ENCODE assay signal across 8 cellular contexts in genomic region chr2:95077521-95077807, GRCh38. TPM values are rescaled to one million over a fixed set of nuclear protein-coding genes. Genes with fewer than 3 reads are reported as not detected.
DNase-seq lines count a peak whose midpoint lies in the region; ATAC-seq and TF ChIP-seq lines count a peak whose summit lies in the region.
"Had no signal": no experiment of that assay in that cellular context is flagged by ENCODE, and none has a peak within 500 bp of the region (broad histone marks: within the 10 kb centered on the region; RNA-seq: fewer than 3 reads in every experiment).

No MANE protein-coding gene starts in this region.

- H3K9me3 ChIP-seq in HCT116 (ENCODE audit: control insufficient read depth in 1 of 2, insufficient read depth in 1 of 2, low read depth in 1 of 2, low read length in 2 of 2): no peaks in the 10 kb centered on the region

- BruUV-seq in Calu3 (replicated peaks; lab: Mats Ljungman, UMichigan) (no TSS peak), HCT116 (replicated peaks; lab: Mats Ljungman, UMichigan) (no TSS peak)

- H3K9me2 ChIP-seq in HCT116 (ENCODE audit: insufficient read depth): no peaks in the 10 kb centered on the region

- H3K4me3 ChIP-seq in HCT116 (replicated peaks in 1 of 2; ENCODE audit: low read depth in 1 of 2, low read length in 2 of 2): no peak overlapping the region

- H3K4me1 ChIP-seq in HCT116 (ENCODE audit: control insufficient read depth in 1 of 2, insufficient read depth in 2 of 2, low read length in 2 of 2): peaks cover 8 to 19% of the 10 kb centered on the region in 2 experiments; a peak in 3 of 4 replicates

- no peak for TF ChIP-seq POLR2A in HCT116 (IDR thresholded peaks at IDR 0.05; ENCODE audit: borderline replicate concordance, extremely low read depth, insufficient read depth, insufficient read length)

- no peak for TF ChIP-seq RAD21 in HCT116 (IDR thresholded peaks at IDR 0.05; ENCODE audit: low read depth)

- no peak overlapping the region for H3K27ac Mint-ChIP-seq in Calu3 (ENCODE audit: unreplicated experiment)
- H3K27ac Mint-ChIP-seq in activated naive CD8-positive, alpha-beta T cell: peak overlapping the region; percentile 80

- H3K27me3 ChIP-seq in HCT116 (ENCODE audit: insufficient read depth, low read length): 0 out of 2 replicates have a peak, but pooled peaks cover 6% of the 10 kb centered on the region

- peaks cover 10% of the 10 kb centered on the region for H3K36me3 Mint-ChIP-seq in Calu3 (ENCODE audit: insufficient read depth, unreplicated experiment)
- H3K36me3 Mint-ChIP-seq in activated naive CD8-positive, alpha-beta T cell: no peaks in the 10 kb centered on the region

- no peak for TF ChIP-seq CTCF in Calu3 (IDR thresholded peaks at IDR 0.05; ENCODE audit: unreplicated experiment)
- no peak for TF ChIP-seq CTCF in HCT116 (IDR thresholded peaks at IDR 0.05 in 2 of 3, conservative IDR thresholded peaks at IDR 0.05 in 1 of 3; ENCODE audit: borderline replicate concordance in 1 of 3, insufficient read depth in 1 of 3, low read depth in 2 of 3, low read length in 2 of 3)

- no peaks in the 10 kb centered on the region for H3K36me3 ChIP-seq in HCT116 (ENCODE audit: control insufficient read depth in 1 of 2, insufficient read depth in 2 of 2, low read length in 2 of 2)

- H3K4me3 Mint-ChIP-seq in Calu3 (ENCODE audit: low read depth, unreplicated experiment): peak overlapping the region; percentile 69
- H3K4me3 Mint-ChIP-seq in activated naive CD8-positive, alpha-beta T cell: peak overlapping the region; percentile 71

- RAD21 ChIA-PET in HCT116 (lab: Charles Lee; ENCODE audit: low non-redundant PET in 1 of 2, low total read pairs in 2 of 2, uncharacterized antibody in 2 of 2, unreplicated experiment in 2 of 2): no interaction called here

- intact Hi-C loops in Calu3 (cut with micrococcal nuclease; ENCODE audit: unreplicated experiment): no loop called here
- intact Hi-C loops in HCT116 (cut with micrococcal nuclease): no loop called here

- ATAC-seq in HCT116 (no peak), HG03565 (IDR thresholded peaks at IDR 0.05; ENCODE audit: unreplicated experiment) (no peak)

- no peak overlapping the region for H3K9ac ChIP-seq in HCT116 (ENCODE audit: low read length)

- H3K4me2 ChIP-seq in HCT116 (ENCODE audit: low read length): peak overlapping the region; percentile 95

- POLR2A ChIA-PET in HCT116 (lab: Charles Lee): no interaction called here

- no peaks in the 10 kb centered on the region for H3K79me2 ChIP-seq in HCT116 (ENCODE audit: insufficient read depth, low read length)

- no peak overlapping the region for H3K27ac ChIP-seq in HCT116 (ENCODE audit: low read depth, low read length)

- peak overlapping the region; percentile 90 for H2AFZ ChIP-seq in HCT116 (ENCODE audit: low read depth, low read length, poor library complexity, severe bottlenecking)

- H3K9me3 Mint-ChIP-seq in Calu3 (ENCODE audit: low read depth, unreplicated experiment): no peaks in the 10 kb centered on the region
- H3K9me3 Mint-ChIP-seq in activated naive CD8-positive, alpha-beta T cell (ENCODE audit: low read depth): no peaks in the 10 kb centered on the region

- no peaks in the 10 kb centered on the region for H4K20me1 ChIP-seq in HCT116 (ENCODE audit: insufficient read depth)

- H3K27me3 Mint-ChIP-seq in Calu3 (ENCODE audit: unreplicated experiment): peaks cover 22% of the 10 kb centered on the region
- no peaks in the 10 kb centered on the region for H3K27me3 Mint-ChIP-seq in activated naive CD8-positive, alpha-beta T cell

- CTCF ChIA-PET in Calu3 (lab: Charles Lee): interaction anchor here (3.5 kb wide), 1 partner anchor 55 kb away, joined by 34 read pairs; no protein-coding TSS in a partner anchor
- CTCF ChIA-PET in HCT116 (lab: Charles Lee): interaction anchor here (1.2 to 1.4 kb wide), 7 partner anchors 13 to 88 kb away, joined by 3 to 14 read pairs (median 4); no protein-coding TSS in a partner anchor

- peaks cover 10% of the 10 kb centered on the region for H3K4me1 Mint-ChIP-seq in Calu3 (ENCODE audit: low read depth, unreplicated experiment)
- peaks cover 66% of the 10 kb centered on the region for H3K4me1 Mint-ChIP-seq in activated naive CD8-positive, alpha-beta T cell (ENCODE audit: low read depth)

- DNase-seq in Calu3 (no peak), HCT116 (ENCODE audit: low read depth, low spot score) (no peak), myocyte (ENCODE audit: low read depth) (peak; percentile 35), LoVo (ENCODE audit: low spot score) (no peak), NCI-H2029 (lab: John Stamatoyannopoulos, UW) (no peak)
- DNase-seq: NCI-H526 treated with DMSO at 0.1 percent for 48 hours had no signal

TF ChIP-seq in HCT116, 20 proteins besides CTCF, POLR2A, EP300 and RAD21:
- TF ChIP-seq EGR1 (IDR thresholded peaks at IDR 0.05; ENCODE audit: low read depth) (no peak), ZFX (IDR thresholded peaks at IDR 0.05) (no peak), EZH2phosphoT487 (IDR thresholded peaks at IDR 0.05; ENCODE audit: borderline replicate concordance) (no peak), YY1 (IDR thresholded peaks at IDR 0.05; ENCODE audit: extremely low read depth, insufficient replicate concordance, low read depth, low read length) (no peak), FOSL1 (IDR thresholded peaks at IDR 0.05; ENCODE audit: low read depth) (no peak), SP1 (IDR thresholded peaks at IDR 0.05; ENCODE audit: low read depth) (no peak), JUND (IDR thresholded peaks at IDR 0.05) (no peak), ZBTB33 (IDR thresholded peaks at IDR 0.05; ENCODE audit: extremely low read depth, insufficient replicate concordance, low read length) (no peak), POLR2AphosphoS5 (IDR thresholded peaks at IDR 0.05; ENCODE audit: low read depth, low read length) (no peak), CBX3 (IDR thresholded peaks at IDR 0.05; ENCODE audit: low read depth) (no peak), CEBPB (IDR thresholded peaks at IDR 0.05; ENCODE audit: low read depth) (no peak), ATF3 (IDR thresholded peaks at IDR 0.05) (no peak), MAX (IDR thresholded peaks at IDR 0.05) (no peak), ELF1 (IDR thresholded peaks at IDR 0.05; ENCODE audit: borderline replicate concordance, low read depth) (no peak), SRF (IDR thresholded peaks at IDR 0.05; ENCODE audit: low read depth) (no peak), TCF7L2 (IDR thresholded peaks at IDR 0.05; ENCODE audit: borderline replicate concordance, extremely low read depth, insufficient read depth, insufficient read length) (no peak)

RNA-seq across cellular contexts. Expression of gene MRPS5, which starts 44.1 kb away (rescaled TPM):
- total RNA-seq in Calu3 (2022): 67.9 and 71.5 TPM in 2 replicates
- total RNA-seq in HCT116 (2021; ENCODE audit: unreplicated experiment): 70.6 TPM
- 63.3 and 67.9 TPM in 2 replicates for polyA plus RNA-seq in HCT116 (2012)
- 57.6 and 78.6 TPM in 2 replicates for total RNA-seq in myocyte
- 49.1 TPM for polyA plus RNA-seq in myocyte (2012)

RNA-seq across cellular contexts. Expression of gene MAL, which starts 52.0 kb away (rescaled TPM):
- total RNA-seq in Calu3 (2022) (not detected in 2 replicates), HCT116 (2021; ENCODE audit: unreplicated experiment) (not detected), myocyte (1.6 and 2.2 TPM in 2 replicates)
- not detected in 2 replicates for polyA plus RNA-seq in HCT116 (2012)
- 2.5 TPM for polyA plus RNA-seq in myocyte (2012)
